30 cellular contexts compared by ENCODE assay signal in the genomic region with DNA sequence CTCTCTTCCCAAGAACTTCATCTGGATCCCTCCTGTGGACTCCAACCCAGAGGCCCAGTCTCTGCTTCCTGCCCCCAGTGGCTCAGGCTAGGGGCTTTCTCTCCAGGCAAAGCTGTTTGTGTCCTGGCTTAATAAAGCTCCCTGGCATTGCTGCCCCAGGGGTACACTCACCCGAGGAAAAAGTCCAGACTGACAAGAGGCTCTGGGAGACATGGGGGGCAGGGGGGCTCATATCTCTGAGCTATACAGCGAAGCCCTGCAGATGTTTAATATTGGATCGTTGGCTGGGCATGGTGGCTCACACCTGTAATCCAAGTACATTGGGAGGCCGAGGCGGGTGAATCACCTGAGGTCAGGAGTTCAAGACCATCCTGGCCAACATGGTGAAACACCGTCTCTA.
"Had no signal": no experiment of that assay in that cellular context is flagged by ENCODE, and none has a peak within 500 bp of the region (broad histone marks: within the 10 kb centered on the region; RNA-seq: fewer than 3 reads in every experiment).

No MANE protein-coding gene starts in this region.

- H3K36me3 ChIP-seq: ascending aorta, cardiac muscle cell, SJSA1 had no signal

- H3K27me3 Mint-ChIP-seq: activated B cell treated with CpG ODN at 0.5 μM for 24 hours; activated CD4-positive, alpha-beta memory T cell treated with anti-CD3 and anti-CD28 coated beads for 36 hours; activated naive CD4-positive, alpha-beta T cell treated with anti-CD3 and anti-CD28 coated beads, Interleukin-2, amount 50 U/mL, for 24 hours; activated naive CD8-positive, alpha-beta T cell treated with anti-CD3 and anti-CD28 coated beads, Interleukin-2, amount 10 ng/mL, durations not matched to agents 7 days and 5 days; central memory CD8-positive, alpha-beta T cell had no signal

- H3K4me3 Mint-ChIP-seq: activated B cell treated with CpG ODN at 0.5 μM for 24 hours; activated CD4-positive, alpha-beta memory T cell treated with anti-CD3 and anti-CD28 coated beads for 36 hours; activated naive CD4-positive, alpha-beta T cell treated with anti-CD3 and anti-CD28 coated beads, Interleukin-2, amount 50 U/mL, for 24 hours; activated naive CD8-positive, alpha-beta T cell treated with anti-CD3 and anti-CD28 coated beads, Interleukin-2, amount 10 ng/mL, durations not matched to agents 7 days and 5 days; activated T-cell treated with anti-CD3 and anti-CD28 coated beads, Interleukin-2, amount 50 U/mL, for 4 hours; central memory CD8-positive, alpha-beta T cell; T-helper 1 cell treated with Interleukin-12 subunit alpha and Interleukin-12 subunit beta and Interleukin-4 antibody, amounts not matched to agents 30 μg/mL and 1 μg/mL, for 36 hours; T-helper 2 cell treated with Interferon-gamma antibody and Interleukin-4, amounts not matched to agents 5 μg/mL and 100 μg/mL, for 36 hours had no signal

- H3K4me1 Mint-ChIP-seq: activated B cell treated with CpG ODN at 0.5 μM for 24 hours; activated naive CD4-positive, alpha-beta T cell treated with anti-CD3 and anti-CD28 coated beads, Interleukin-2, amount 50 U/mL, for 24 hours; activated naive CD8-positive, alpha-beta T cell treated with anti-CD3 and anti-CD28 coated beads, Interleukin-2, amount 10 ng/mL, durations not matched to agents 7 days and 5 days; central memory CD8-positive, alpha-beta T cell had no signal

- ATAC-seq: activated T-cell treated with anti-CD3 and anti-CD28 coated beads, Interleukin-2, amount 50 U/mL, for 4 hours had no signal

- H3K27ac Mint-ChIP-seq: activated B cell treated with CpG ODN at 0.5 μM for 24 hours; activated CD4-positive, alpha-beta memory T cell treated with anti-CD3 and anti-CD28 coated beads for 36 hours; activated naive CD4-positive, alpha-beta T cell treated with anti-CD3 and anti-CD28 coated beads, Interleukin-2, amount 50 U/mL, for 24 hours; activated naive CD8-positive, alpha-beta T cell treated with anti-CD3 and anti-CD28 coated beads, Interleukin-2, amount 10 ng/mL, durations not matched to agents 7 days and 5 days; T-helper 1 cell treated with Interleukin-12 subunit alpha and Interleukin-12 subunit beta and Interleukin-4 antibody, amounts not matched to agents 30 μg/mL and 1 μg/mL, for 36 hours; T-helper 2 cell treated with Interferon-gamma antibody and Interleukin-4, amounts not matched to agents 5 μg/mL and 100 μg/mL, for 36 hours had no signal

- H3K4me3 ChIP-seq: ascending aorta, cardiac muscle cell, SJSA1 had no signal

- H3K9ac ChIP-seq: SK-N-SH had no signal

- DNase-seq: activated B cell treated with CpG ODN at 0.5 μM for 24 hours; activated CD4-positive, alpha-beta memory T cell treated with anti-CD3 and anti-CD28 coated beads for 36 hours; activated CD4-positive, alpha-beta T cell treated with anti-CD3 and anti-CD28 coated beads for 4 hours; activated CD4-positive, alpha-beta T cell treated with anti-CD3 and anti-CD28 coated beads, Interleukin-2, amount 50 U/mL, for 1 hour; activated CD4-positive, CD25-positive, alpha-beta regulatory T cell treated with anti-CD3 and anti-CD28 coated beads, Interleukin-2, amount 50 U/mL, for 72 hours; activated CD8-positive, alpha-beta memory T cell treated with anti-CD3 and anti-CD28 coated beads, Interleukin-2, amount 50 U/mL, for 4 hours; activated gamma-delta T cell; activated naive CD4-positive, alpha-beta T cell treated with Interleukin-2 at 50 U/mL for 16 hours; activated naive CD8-positive, alpha-beta T cell treated with anti-CD3 and anti-CD28 coated beads, Interleukin-2, amount 10 ng/mL, durations not matched to agents 7 days and 5 days; activated T-cell treated with anti-CD3 and anti-CD28 coated beads for 4 hours; activated T-cell treated with anti-CD3 and anti-CD28 coated beads, Interleukin-2, amount 50 U/mL, for 4 hours; amygdala; NCI-H1092 treated with DMSO at 0.1 percent for 48 hours; NCI-H146; NCI-H187; NCI-H2029 treated with DMSO at 0.1 percent for 48 hours; NCI-H2107; NCI-H2171; NCI-H510A treated with DMSO at 0.1 percent for 48 hours; NCI-H526 treated with DMSO at 0.1 percent for 48 hours; NCI-H774; SHP77 treated with DMSO at 0.1 percent for 48 hours; SK-N-SH had no signal

- H3K27ac ChIP-seq: ascending aorta, cardiac muscle cell, SJSA1 had no signal

- H3K36me3 Mint-ChIP-seq: activated CD4-positive, alpha-beta memory T cell treated with anti-CD3 and anti-CD28 coated beads for 36 hours; activated naive CD4-positive, alpha-beta T cell treated with anti-CD3 and anti-CD28 coated beads, Interleukin-2, amount 50 U/mL, for 24 hours; activated naive CD8-positive, alpha-beta T cell treated with anti-CD3 and anti-CD28 coated beads, Interleukin-2, amount 10 ng/mL, durations not matched to agents 7 days and 5 days had no signal

- H3K4me1 ChIP-seq: ascending aorta, SJSA1 had no signal

- H3K27me3 ChIP-seq: ascending aorta, cardiac muscle cell, SJSA1 had no signal

- H3K9me3 ChIP-seq: ascending aorta, SJSA1, SK-N-SH had no signal

- H3K9me3 Mint-ChIP-seq: activated CD4-positive, alpha-beta memory T cell treated with anti-CD3 and anti-CD28 coated beads for 36 hours; activated naive CD4-positive, alpha-beta T cell treated with anti-CD3 and anti-CD28 coated beads, Interleukin-2, amount 50 U/mL, for 24 hours; activated naive CD8-positive, alpha-beta T cell treated with anti-CD3 and anti-CD28 coated beads, Interleukin-2, amount 10 ng/mL, durations not matched to agents 7 days and 5 days; activated T-cell treated with anti-CD3 and anti-CD28 coated beads, Interleukin-2, amount 50 U/mL, for 4 hours; central memory CD8-positive, alpha-beta T cell; T-helper 1 cell treated with Interleukin-12 subunit alpha and Interleukin-12 subunit beta and Interleukin-4 antibody, amounts not matched to agents 30 μg/mL and 1 μg/mL, for 36 hours; T-helper 2 cell treated with Interferon-gamma antibody and Interleukin-4, amounts not matched to agents 5 μg/mL and 100 μg/mL, for 36 hours had no signal
